Comparison of ENCODE assay signal across 24 cellular contexts in the genomic region with DNA sequence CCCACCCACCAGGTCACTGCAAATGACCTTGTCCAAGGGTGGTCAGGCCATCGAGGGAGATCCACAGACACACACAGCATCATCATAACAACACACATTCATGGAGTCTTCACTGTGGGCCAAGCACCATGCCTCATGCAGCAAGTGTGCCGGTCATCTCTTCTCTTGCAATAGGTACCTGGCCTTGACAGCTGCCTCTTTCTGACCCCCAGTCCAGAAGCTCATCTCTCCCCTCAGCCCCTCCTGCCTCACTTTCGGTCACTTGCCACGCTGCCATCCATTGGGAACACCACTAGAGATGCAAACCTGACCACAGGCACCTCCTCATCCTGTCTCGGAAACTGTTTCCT.
DNase-seq lines count a peak whose midpoint lies in the region; ATAC-seq and TF ChIP-seq lines count a peak whose summit lies in the region.
"Had no signal": no experiment of that assay in that cellular context is flagged by ENCODE, and none has a peak within 500 bp of the region (broad histone marks: within the 10 kb centered on the region; RNA-seq: fewer than 3 reads in every experiment).

No MANE protein-coding gene starts in this region.

- no peak for TF ChIP-seq CTCF in neural progenitor cell (IDR thresholded peaks at IDR 0.05)
- no peak for TF ChIP-seq CTCF in BE2C (IDR thresholded peaks at IDR 0.05; ENCODE audit: low read depth, low read length)

- peaks cover 95% of the 10 kb centered on the region for H3K4me1 ChIP-seq in BLaER1
- H3K4me1 ChIP-seq in BLaER1 treated with 17β-estradiol and CSF1 and Interleukin-3, amounts not matched to agents 10 nM and 100 nM = peaks cover 58 to 93% (median 85%) of the 10 kb centered on the region in 10 experiments
- no peaks in the 10 kb centered on the region for H3K4me1 ChIP-seq in neural progenitor cell
- H3K4me1 ChIP-seq in BE2C = peaks cover 11% of the 10 kb centered on the region

- H3K4me2 ChIP-seq in BLaER1 (0 out of 2 replicates have a peak overlapping the region, but pooled peaks have one; percentile 7), neural progenitor cell (no peak overlapping the region)
- H3K4me2 ChIP-seq in BLaER1 treated with 17β-estradiol and CSF1 and Interleukin-3, amounts not matched to agents 10 nM and 100 nM = peak overlapping the region; percentile 14 to 97 (median 94); a peak in 15 of 22 replicates
- H3K4me2 ChIP-seq: KMS-11 had no signal

- no peaks in the 10 kb centered on the region for H3K4me1 Mint-ChIP-seq in neural progenitor cell

- H3K27ac ChIP-seq in BLaER1 (0 out of 2 replicates have a peak overlapping the region, but pooled peaks have one; percentile 87), neural progenitor cell (no peak overlapping the region)
- peak overlapping the region in 9 of 11 experiments; percentile 76 to 92 (median 83); a peak in 16 of 22 replicates for H3K27ac ChIP-seq in BLaER1 treated with 17β-estradiol and CSF1 and Interleukin-3, amounts not matched to agents 10 nM and 100 nM
- H3K27ac ChIP-seq: HL-60, KMS-11 had no signal

- H3K4me3 ChIP-seq in BLaER1 = no peak overlapping the region
- H3K4me3 ChIP-seq in BLaER1 treated with 17β-estradiol and CSF1 and Interleukin-3, amounts not matched to agents 10 nM and 100 nM = no peak overlapping the region
- H3K4me3 ChIP-seq in neural progenitor cell = no peak overlapping the region
- no peak overlapping the region for H3K4me3 ChIP-seq in BE2C (ENCODE audit: low read depth, low read length)

- H4K20me1 ChIP-seq in BLaER1 (no peaks in the 10 kb centered on the region), neural progenitor cell (ENCODE audit: low read depth) (no peaks in the 10 kb centered on the region)
- H4K20me1 ChIP-seq in BLaER1 treated with 17β-estradiol and CSF1 and Interleukin-3, amounts not matched to agents 10 nM and 100 nM = no peaks in the 10 kb centered on the region

- no peaks in the 10 kb centered on the region for H3F3A ChIP-seq in neural progenitor cell (ENCODE audit: low read depth)

- no peaks in the 10 kb centered on the region for H3K27me3 ChIP-seq in BLaER1
- no peaks in the 10 kb centered on the region for H3K27me3 ChIP-seq in BLaER1 treated with 17β-estradiol and CSF1 and Interleukin-3, amounts not matched to agents 10 nM and 100 nM
- no peaks in the 10 kb centered on the region for H3K27me3 ChIP-seq in neural progenitor cell
- no peaks in the 10 kb centered on the region for H3K27me3 ChIP-seq in BE2C

- H3K9me3 ChIP-seq in BLaER1 (no peaks in the 10 kb centered on the region), neural progenitor cell (ENCODE audit: low read depth) (no peaks in the 10 kb centered on the region), BE2C (no peaks in the 10 kb centered on the region)
- no peaks in the 10 kb centered on the region; a peak in 1 of 22 replicates for H3K9me3 ChIP-seq in BLaER1 treated with 17β-estradiol and CSF1 and Interleukin-3, amounts not matched to agents 10 nM and 100 nM (replicated peaks in 1 of 11)

- H3K9ac ChIP-seq in BLaER1 (no peak overlapping the region), neural progenitor cell (no peak overlapping the region)
- H3K9ac ChIP-seq in BLaER1 treated with 17β-estradiol and CSF1 and Interleukin-3, amounts not matched to agents 10 nM and 100 nM = 0 out of 22 replicates have a peak overlapping the region, but pooled peaks of 1 of the 11 experiments have one; percentile 5
- H3K9ac ChIP-seq: KMS-11 had no signal

- no peaks in the 10 kb centered on the region for H3K79me2 ChIP-seq in neural progenitor cell (ENCODE audit: low read depth)

- no peaks in the 10 kb centered on the region for H3K36me3 ChIP-seq in BLaER1
- no peaks in the 10 kb centered on the region for H3K36me3 ChIP-seq in BLaER1 treated with 17β-estradiol and CSF1 and Interleukin-3, amounts not matched to agents 10 nM and 100 nM
- no peaks in the 10 kb centered on the region for H3K36me3 ChIP-seq in neural progenitor cell
- H3K36me3 ChIP-seq in BE2C = no peaks in the 10 kb centered on the region

- DNase-seq in ecto neural progenitor cell (ENCODE audit: low spot score) = peak; percentile 26
- DNase-seq in neural progenitor cell (ENCODE audit: low spot score) = no peak
- DNase-seq in UCSD-AML1 (lab: John Stamatoyannopoulos, UW; ENCODE audit: unreplicated experiment) = no peak
- DNase-seq in BE2C = no peak
- no peak for DNase-seq in NCI-H1436 treated with DMSO at 0.1 percent for 48 hours (lab: John Stamatoyannopoulos, UW)
- DNase-seq: CD4-positive, CD25-positive, alpha-beta regulatory T cell; COR-L47; MM.1S; NCI-H1048; NCI-H1417; NCI-H187; NCI-H2081 treated with DMSO at 0.1 percent for 48 hours; NCI-H2171; NCI-H226; NCI-H510A; NCI-H69; RPMI8226; SHP77 had no signal

- no peaks in the 10 kb centered on the region for H3K36me3 Mint-ChIP-seq in neural progenitor cell
- H3K36me3 Mint-ChIP-seq: CD4-positive, CD25-positive, alpha-beta regulatory T cell had no signal

- H3K9me3 Mint-ChIP-seq in neural progenitor cell = no peaks in the 10 kb centered on the region
- H3K9me3 Mint-ChIP-seq: IgD-negative memory B cell had no signal

- no peak overlapping the region for H3K4me3 Mint-ChIP-seq in neural progenitor cell
- H3K4me3 Mint-ChIP-seq: CD4-positive, CD25-positive, alpha-beta regulatory T cell had no signal

- no peak for ATAC-seq in HG02759 (IDR thresholded peaks at IDR 0.05; ENCODE audit: unreplicated experiment)

- H3K27me3 Mint-ChIP-seq in neural progenitor cell (ENCODE audit: insufficient read depth, low read depth) = peaks cover 12% of the 10 kb centered on the region

- H2AFZ ChIP-seq in neural progenitor cell (replicated peaks) = no peak overlapping the region

- peak overlapping the region; percentile 18 for H3K27ac Mint-ChIP-seq in neural progenitor cell
- H3K27ac Mint-ChIP-seq: CD4-positive, CD25-positive, alpha-beta regulatory T cell had no signal
